In the genomic region with DNA sequence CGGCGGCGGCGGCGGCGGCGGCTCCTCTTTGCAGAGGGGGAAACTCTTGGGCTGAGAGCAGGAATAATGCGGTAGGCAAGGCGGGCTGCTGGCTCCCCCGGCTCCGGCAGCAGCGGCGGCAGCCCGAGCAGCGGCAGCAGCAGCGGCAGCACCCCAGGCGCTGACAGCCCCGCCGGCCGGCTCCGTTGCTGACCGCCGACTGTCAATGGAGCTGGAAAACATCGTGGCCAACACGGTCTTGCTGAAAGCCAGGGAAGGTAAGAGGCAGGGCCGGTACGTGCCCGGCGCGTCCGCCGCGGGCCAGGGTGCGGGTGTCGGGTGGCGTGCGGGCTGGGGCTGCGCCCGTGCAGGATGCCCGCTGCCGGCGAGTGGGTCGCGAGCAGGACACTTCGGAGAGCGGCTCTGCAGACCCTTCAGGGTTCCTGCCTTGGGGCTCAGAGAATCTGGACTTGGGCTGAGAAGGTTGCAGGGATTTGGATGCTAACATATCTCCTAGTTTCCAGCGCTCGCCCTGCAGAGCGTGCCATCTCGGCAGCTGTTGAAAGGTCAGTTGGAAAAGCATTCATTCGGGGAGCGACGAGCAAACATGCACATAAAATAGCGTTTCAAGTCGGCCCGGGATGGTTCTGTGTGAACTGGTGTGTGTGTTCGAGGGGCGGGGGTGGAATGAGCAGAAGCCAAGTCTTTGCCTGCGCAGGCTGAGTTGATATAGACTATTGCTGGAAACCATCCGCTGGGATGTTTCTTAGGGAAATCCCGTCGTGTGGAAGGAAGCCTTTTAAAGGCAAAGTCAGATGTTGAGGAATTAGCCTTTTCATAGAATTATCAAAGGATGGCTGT, we compare ENCODE assay signal across 8 cellular contexts. TPM values are rescaled to one million over a fixed set of nuclear protein-coding genes. Genes with fewer than 3 reads are reported as not detected.
A peak's percentile ranks its signal among the peaks of the same experiment; 100 is the strongest.
DNase-seq lines count a peak whose midpoint lies in the region; ATAC-seq and TF ChIP-seq lines count a peak whose summit lies in the region.

No MANE protein-coding gene starts in this region.

- ATAC-seq in GM19351 (IDR thresholded peaks at IDR 0.05; ENCODE audit: unreplicated experiment): peak; percentile 1

- no peaks in the 10 kb centered on the region for H3K36me3 ChIP-seq in skeletal muscle satellite cell (ENCODE audit: insufficient read depth, low read length)

- H3K4me1 ChIP-seq in skeletal muscle satellite cell (ENCODE audit: control insufficient read depth, insufficient read depth, low read length): peaks cover 34% of the 10 kb centered on the region

- TF ChIP-seq CTCF in AG04449 (IDR thresholded peaks at IDR 0.05; ENCODE audit: insufficient read depth, low read length, missing control alignments): no peak

- peak overlapping the region; percentile 93 for H3K4me2 ChIP-seq in skeletal muscle satellite cell (ENCODE audit: low read length)

- no peaks in the 10 kb centered on the region for H3K9me3 ChIP-seq in skeletal muscle satellite cell (replicated peaks; ENCODE audit: low read length)

- H3K9ac ChIP-seq in skeletal muscle satellite cell (ENCODE audit: low read depth, low read length): peak overlapping the region; percentile 68

- CTCF ChIA-PET in AG04449 (lab: Yijun Ruan, JAX): interaction anchor here (0.6 to 20.3 kb wide), 34 partner anchors 9 to 530 kb away, joined by 3 to 530 read pairs (median 5); partner anchors contain the start of gene RGS10

- DNase-seq in AG04449 (ENCODE audit: low read depth, low spot score): no peak
- peak; percentile 48 for DNase-seq in HT-29 (ENCODE audit: low spot score)
- peak; percentile 19 for DNase-seq in T-helper 9 cell
- DNase-seq in caudate nucleus (lab: John Stamatoyannopoulos, UW): peak in 44 of 61 donors; percentile 10 to 79 (median 58)
- peak; percentile 46 for DNase-seq in inferior parietal cortex (ENCODE audit: extremely low spot score)
- DNase-seq in NCI-H1048 (lab: John Stamatoyannopoulos, UW): no peak

- POLR2A ChIA-PET in AG04449 (lab: Yijun Ruan, JAX): interaction anchor here (1.0 to 1.8 kb wide), 5 partner anchors 43 to 387 kb away, joined by 3 to 6 read pairs (median 4); no protein-coding TSS in a partner anchor

- H3K27me3 ChIP-seq in skeletal muscle satellite cell (ENCODE audit: control insufficient read depth, insufficient read depth, low read length): no peaks in the 10 kb centered on the region

- peak overlapping the region; percentile 87 for H3K27ac ChIP-seq in caudate nucleus (ENCODE audit: low read depth, low read length)

- H3K4me3 ChIP-seq in AG04449 (ENCODE audit: low read depth, low read length) (peak overlapping the region; percentile 79), skeletal muscle satellite cell (ENCODE audit: low read length) (peak overlapping the region; percentile 77)

RNA-seq across cellular contexts. Expression of gene GRK5, which starts 0.6 kb away (rescaled TPM):
- total RNA-seq in HT-29 (2014; rRNA removed; shearing (Covaris generic)): 4.6 and 7.1 TPM in 2 replicates
- total RNA-seq in skeletal muscle satellite cell (2012; rRNA removed): 5.1 and 6.8 TPM in 2 replicates

RNA-seq across cellular contexts. Expression of gene PRDX3, which starts 29.3 kb away (rescaled TPM):
- 142 and 156 TPM in 2 replicates for total RNA-seq in HT-29 (2014; rRNA removed; shearing (Covaris generic))
- total RNA-seq in skeletal muscle satellite cell (2012; rRNA removed): 164 and 171 TPM in 2 replicates

RNA-seq across cellular contexts. Expression of gene SFXN4, which starts 42.4 kb away (rescaled TPM):
- 37.9 and 40.4 TPM in 2 replicates for total RNA-seq in HT-29 (2014; rRNA removed; shearing (Covaris generic))
- 17.5 and 26.0 TPM in 2 replicates for total RNA-seq in skeletal muscle satellite cell (2012; rRNA removed)

Comparison
In these comparisons a context has a peak if more than half of its experiments do, and no peak if none do; other contexts are left out.
1. DNase-seq: peak in HT-29 (single experiment), T-helper 9 cell (single experiment), caudate nucleus (44 of 61) and inferior parietal cortex (single experiment); none in AG04449 (single experiment) and NCI-H1048 (single experiment).